In genomic region chr3:185988080-185988815, GRCh38 we compare ENCODE assay signal across 19 cellular contexts. TPM values are rescaled to one million over a fixed set of nuclear protein-coding genes. Genes with fewer than 3 reads are reported as not detected.
DNase-seq lines count a peak whose midpoint lies in the region; ATAC-seq, FAIRE-seq and TF ChIP-seq lines count a peak whose summit lies in the region.
"Had no signal": no experiment of that assay in that cellular context is flagged by ENCODE, and none has a peak within 500 bp of the region (broad histone marks: within the 10 kb centered on the region; RNA-seq: fewer than 3 reads in every experiment).

No MANE protein-coding gene starts in this region.

- peaks cover 0 to 11% of the 10 kb centered on the region in 2 experiments; a peak in 4 of 5 replicates for H3K27me3 ChIP-seq in HepG2 (ENCODE audit: control insufficient read depth in 1 of 2, insufficient read depth in 2 of 2, low read length in 2 of 2)
- no peaks in the 10 kb centered on the region for H3K27me3 ChIP-seq in right lobe of liver
- no peaks in the 10 kb centered on the region for H3K27me3 ChIP-seq in tibial artery
- H3K27me3 ChIP-seq: pancreas had no signal

- no peaks in the 10 kb centered on the region for H3K79me2 ChIP-seq in HepG2 (ENCODE audit: insufficient read depth, low read length)

- no TSS peak for BruUV-seq in HepG2 (replicated peaks; lab: Mats Ljungman, UMichigan)

- H3K4me1 ChIP-seq in HepG2 (ENCODE audit: insufficient read depth, low read length), result peaks cover 35% of the 10 kb centered on the region
- no peaks in the 10 kb centered on the region for H3K4me1 ChIP-seq in right lobe of liver
- peaks cover 0 to 40% (median 21%) of the 10 kb centered on the region in 4 donors for H3K4me1 ChIP-seq in tibial artery
- H3K4me1 ChIP-seq: HAP-1, pancreas had no signal

- DNase-seq in HepG2 (ENCODE audit: low spot score) (no peak), right lobe of liver (no peak), RKO (ENCODE audit: low spot score) (peak; percentile 22), fibroblast of peridontal ligament (ENCODE audit: extremely low read depth) (peak; percentile 34), urothelium cell line (ENCODE audit: low spot score) (no peak), NCI-H748 (lab: John Stamatoyannopoulos, UW; ENCODE audit: unreplicated experiment) (no peak), tibial artery (no peak)
- DNase-seq: activated CD4-positive, CD25-positive, alpha-beta regulatory T cell; activated gamma-delta T cell treated with Interleukin-2 at 50 U/mL for 16 hours; anterior cingulate cortex; GF-D8; left ventricle myocardium superior; pancreas; stimulated activated CD4-positive, alpha-beta T cell treated with anti-CD3 and anti-CD28 coated beads, Interleukin-4, amount 100 ng/mL, for 24 hours; substantia nigra had no signal

- no peaks in the 10 kb centered on the region for H4K20me1 ChIP-seq in HepG2 (ENCODE audit: insufficient read depth, low read length)

- no peak overlapping the region for H2AFZ ChIP-seq in HepG2 (ENCODE audit: low read length)

- H3K27ac ChIP-seq in HepG2 (ENCODE audit: extremely low read length, insufficient read depth, low read length) (no peak overlapping the region), right lobe of liver (no peak overlapping the region), tibial artery (no peak overlapping the region)
- H3K27ac ChIP-seq: pancreas, skin epidermis had no signal

- 35% methylated on average over 3 of the region's 3 CpGs for WGBS in HepG2 (ENCODE audit: low lambda C conversion rate)
- 64% methylated on average over 3 of the region's 3 CpGs for WGBS in right lobe of liver (ENCODE audit: insufficient coverage, low coverage, low lambda C conversion rate, missing lambda C conversion rate)

- CTCF ChIA-PET in HepG2 (lab: Yijun Ruan, JAX; ENCODE audit: low intra/inter-chr PET ratio, low total read pairs), result interaction anchor here (1.3 kb wide), 1 partner anchor 255 kb away, joined by 3 read pairs; no protein-coding TSS in a partner anchor

- TF ChIP-seq RAD21 in HepG2 (CRISPR knock-in tag; IDR thresholded peaks at IDR 0.05), result no peak

- intact Hi-C loops in HepG2 (cut with micrococcal nuclease; ENCODE audit: unreplicated experiment), result loop anchor here (10.0 kb wide), 1 partner anchor 107 kb away; no protein-coding TSS in a partner anchor
- intact Hi-C loops in right lobe of liver (cut with DNase I), result no loop called here
- intact Hi-C loops in tibial artery (cut with DNase I; ENCODE audit: low total_unique reads), result loop anchor here (10.0 kb wide), 1 partner anchor 557 kb away; the partner anchor contains the start of gene CRYGS

- H3K9ac ChIP-seq in HepG2 (ENCODE audit: insufficient read depth, low read depth, low read length), result no peak overlapping the region

- no peaks in the 10 kb centered on the region for H3K36me3 ChIP-seq in HepG2 (replicated peaks in 1 of 2; ENCODE audit: control insufficient read depth in 1 of 2, insufficient read depth in 2 of 2, low read length in 2 of 2)
- no peaks in the 10 kb centered on the region for H3K36me3 ChIP-seq in right lobe of liver
- H3K36me3 ChIP-seq in tibial artery, result no peaks in the 10 kb centered on the region
- H3K36me3 ChIP-seq: HAP-1, pancreas had no signal

- FAIRE-seq in HepG2 (lab: Jason Lieb, UNC) (no peak), urothelium cell line (lab: Jason Lieb, UNC) (peak; percentile 5)
- FAIRE-seq: colon, pancreas had no signal

- no peaks in the 10 kb centered on the region for H3K9me3 ChIP-seq in HepG2 (ENCODE audit: low read length)
- H3K9me3 ChIP-seq in right lobe of liver, result no peaks in the 10 kb centered on the region
- H3K9me3 ChIP-seq in tibial artery, result no peaks in the 10 kb centered on the region
- H3K9me3 ChIP-seq: HAP-1, pancreas had no signal

- TF ChIP-seq EP300 in HepG2 (IDR thresholded peaks at IDR 0.05; ENCODE audit: low read depth in 2 of 2, low read length in 2 of 2), result no peak
- no peak for TF ChIP-seq EP300 in HepG2 (CRISPR knock-in tag; IDR thresholded peaks at IDR 0.05; ENCODE audit: borderline replicate concordance)

- no peak for TF ChIP-seq CTCF in HepG2 (CRISPR knock-in tag; IDR thresholded peaks at IDR 0.05)
- TF ChIP-seq CTCF in right lobe of liver (IDR thresholded peaks at IDR 0.05), result no peak
- no peak for TF ChIP-seq CTCF in tibial artery (IDR thresholded peaks at IDR 0.05)

- ATAC-seq in HepG2, result no peak
- no peak for ATAC-seq in right lobe of liver
- no peak for ATAC-seq in GM19395 (IDR thresholded peaks at IDR 0.05; ENCODE audit: unreplicated experiment)
- ATAC-seq: left ventricle myocardium superior, pancreas had no signal

- H3K4me2 ChIP-seq in HepG2 (ENCODE audit: low read depth, low read length), result no peak overlapping the region

- TF ChIP-seq POLR2A in HepG2 (IDR thresholded peaks at IDR 0.05; ENCODE audit: insufficient read depth in 1 of 2, low read depth in 2 of 2, low read length in 2 of 2) (no peak), right lobe of liver (IDR thresholded peaks at IDR 0.05) (no peak)

- H3K4me3 ChIP-seq in HepG2 (replicated peaks in 1 of 3; ENCODE audit: insufficient read depth in 1 of 3, low read depth in 2 of 3, low read length in 3 of 3), result no peak overlapping the region
- no peak overlapping the region for H3K4me3 ChIP-seq in right lobe of liver
- no peak overlapping the region for H3K4me3 ChIP-seq in tibial artery
- H3K4me3 ChIP-seq: HAP-1, pancreas, skin epidermis had no signal

- in situ Hi-C loops in HepG2 (cut with HindIII; ENCODE audit: extremely low pct_ligation_motif_present, low pct_unique_long_range_greater_than_20kb), result loop anchor here (25.0 kb wide), 1 partner anchor 824 kb away; the partner anchor contains the start of gene RFC4

- POLR2A ChIA-PET in HepG2 (lab: Yijun Ruan, JAX), result interaction anchor here (0.6 kb wide), 1 partner anchor 1790 kb away, joined by 3 read pairs; no protein-coding TSS in a partner anchor

TF ChIP-seq in HepG2, 621 proteins besides CTCF, POLR2A, EP300 and RAD21:
- TF ChIP-seq ZNF629 (CRISPR knock-in tag; conservative IDR thresholded peaks at IDR 0.05) (peak; percentile 87), ZNF12 (CRISPR knock-in tag; IDR thresholded peaks at IDR 0.05) (0 out of 2 replicates have a peak, but pooled peaks have one; percentile 48), ZNF414 (CRISPR knock-in tag; IDR thresholded peaks at IDR 0.05) (no peak), CHD4 (IDR thresholded peaks at IDR 0.05; ENCODE audit: borderline replicate concordance, low read length) (0 out of 2 replicates have a peak, but pooled peaks have one; percentile 22)

RNA-seq across cellular contexts. Expression of gene TRA2B, which starts 50.4 kb away (rescaled TPM):
- 241 and 259 TPM in 2 replicates for total RNA-seq in HepG2 (2016; rRNA removed; fragmentation: Illumina TruSeq; extraction: Trizol)
- total RNA-seq in HepG2 (2016; cell fraction: cytosol; rRNA removed; fragmentation: Illumina TruSeq; extraction: Trizol; ENCODE audit: low read depth), result 38.2 and 46.4 TPM in 2 replicates
- total RNA-seq in HepG2 (2016; cell fraction: insoluble cytoplasmic fraction; rRNA removed; fragmentation: Illumina TruSeq; extraction: Trizol), result 252 and 280 TPM in 2 replicates
- 76.5 and 81.0 TPM in 2 replicates for total RNA-seq in HepG2 (2016; cell fraction: membrane; rRNA removed; fragmentation: Illumina TruSeq; extraction: Trizol)
- total RNA-seq in HepG2 (2016; cell fraction: nucleus; rRNA removed; fragmentation: Illumina TruSeq; extraction: Trizol), result 391 and 395 TPM in 2 replicates
- polyA plus RNA-seq in HepG2 (2011; rRNA removed), result 83.9 and 105 TPM in 2 replicates
- polyA plus RNA-seq in HepG2 (2011; cell fraction: cytosol; rRNA removed), result 65.0 and 65.1 TPM in 2 replicates
- 235 and 261 TPM in 2 replicates for polyA plus RNA-seq in HepG2 (2011; cell fraction: nucleus; rRNA removed)
- polyA plus RNA-seq in HepG2 (2012), result 62.0 and 93.0 TPM in 2 replicates
- polyA plus RNA-seq in HepG2 (2016; cell fraction: cytosol; fragmentation: Illumina TruSeq; extraction: Trizol; ENCODE audit: low read depth), result 42.7 and 46.3 TPM in 2 replicates
- polyA plus RNA-seq in HepG2 (2016; cell fraction: insoluble cytoplasmic fraction; fragmentation: Illumina TruSeq; extraction: Trizol; ENCODE audit: low read depth), result 362 and 401 TPM in 2 replicates
- 75.5 and 84.5 TPM in 2 replicates for polyA plus RNA-seq in HepG2 (2016; cell fraction: membrane; fragmentation: Illumina TruSeq; extraction: Trizol; ENCODE audit: low read depth)
- 261 and 267 TPM in 2 replicates for polyA plus RNA-seq in HepG2 (2016; cell fraction: nucleus; fragmentation: Illumina TruSeq; extraction: Trizol; ENCODE audit: insufficient read depth, low read depth)
- 162 and 478 TPM in 2 replicates for polyA minus RNA-seq in HepG2 (2011; rRNA and poly(A)+ RNA removed; ENCODE audit: low replicate concordance)
- polyA minus RNA-seq in HepG2 (2011; cell fraction: cytosol; rRNA and poly(A)+ RNA removed), result 95.7 and 153 TPM in 2 replicates
- polyA minus RNA-seq in HepG2 (2011; cell fraction: nucleus; rRNA and poly(A)+ RNA removed), result 674 and 713 TPM in 2 replicates
- 10 to 100 TPM; 31.0 to 68.5 (median 49.6) TPM for total RNA-seq in right lobe of liver

Comparison
In these comparisons a context has a peak if more than half of its experiments do, and no peak if none do; other contexts are left out.
1. intact Hi-C loops: an anchor here in HepG2 (10.0 kb wide) and tibial artery (10.0 kb wide); none called in right lobe of liver.
2. DNase-seq: peak in RKO (single experiment) and fibroblast of peridontal ligament (single experiment); none in HepG2 (single experiment), right lobe of liver (0 of 3), urothelium cell line (single experiment), NCI-H748 (single experiment) and tibial artery (0 of 2).